In genomic region chr3:17795733-17796132, GRCh38 we compare ENCODE assay signal across 17 cellular contexts.
"Had no signal": no experiment of that assay in that cellular context is flagged by ENCODE, and none has a peak within 500 bp of the region (broad histone marks: within the 10 kb centered on the region; RNA-seq: fewer than 3 reads in every experiment).

No MANE protein-coding gene starts in this region.

- H3K36me3 ChIP-seq: esophagus squamous epithelium, gastroesophageal sphincter, neutrophil, tibial nerve, uterus had no signal

- H3K9me3 ChIP-seq: esophagus squamous epithelium, neutrophil, uterus had no signal

- H3K27ac ChIP-seq: esophagus squamous epithelium, gastroesophageal sphincter, neutrophil, tibial nerve, uterus had no signal

- H3K27me3 ChIP-seq: esophagus squamous epithelium, gastroesophageal sphincter, neutrophil, tibial nerve, uterus had no signal

- DNase-seq: activated CD4-positive, alpha-beta T cell treated with anti-CD3 and anti-CD28 coated beads, Interleukin-2, amount 50 U/mL, for 48 hours; activated CD4-positive, CD25-positive, alpha-beta regulatory T cell treated with anti-CD3 and anti-CD28 coated beads, Interleukin-2, amount 50 U/mL, for 72 hours; activated CD8-positive, alpha-beta memory T cell treated with anti-CD3 and anti-CD28 coated beads, Interleukin-2, amount 10 ng/mL, durations not matched to agents 7 days and 5 days; activated naive CD4-positive, alpha-beta T cell treated with anti-CD3 and anti-CD28 coated beads, Interleukin-2, amount 10 ng/mL, durations not matched to agents 7 days and 5 days; activated T-cell treated with anti-CD3 and anti-CD28 coated beads, Interleukin-2, amount 50 U/mL, for 1 hour; caudate nucleus; esophagus squamous epithelium; left ventricle myocardium superior; mesendoderm; natural killer cell; substantia nigra; T-helper 9 cell; uterus had no signal

- H3K4me1 ChIP-seq: esophagus squamous epithelium, gastroesophageal sphincter, tibial nerve, uterus had no signal

- ATAC-seq: activated CD8-positive, alpha-beta memory T cell treated with anti-CD3 and anti-CD28 coated beads, Interleukin-2, amount 10 ng/mL, durations not matched to agents 7 days and 5 days; gastroesophageal sphincter; left ventricle myocardium superior; natural killer cell; stimulated activated memory B cell treated with anti-CD40 and anti-IgM and Interleukin-4, amounts not matched to agents 10 μg/mL and 1 μg/mL and 100 μg/mL, for 72 hours had no signal

- H3K4me3 ChIP-seq: esophagus squamous epithelium, gastroesophageal sphincter, tibial nerve, uterus had no signal
